In the genomic region with DNA sequence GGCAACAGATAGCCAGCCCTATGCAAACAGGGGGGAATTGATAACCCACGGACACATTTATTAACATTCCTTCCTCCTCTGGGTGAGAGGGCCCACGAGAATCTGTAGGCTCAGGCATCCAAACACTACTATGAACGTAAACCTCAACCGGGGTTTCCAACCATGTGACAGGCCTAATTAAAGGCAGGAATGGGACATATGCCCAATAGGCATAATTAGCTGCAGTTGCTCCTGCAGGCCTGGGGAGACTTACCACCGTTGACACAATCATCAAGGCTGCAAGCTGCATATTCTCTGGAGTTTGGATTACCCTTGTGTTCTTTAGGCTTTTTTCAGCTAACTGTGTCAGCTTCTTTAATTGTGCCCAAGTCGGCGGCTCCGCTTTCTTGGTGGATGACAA, we compare ENCODE assay signal across 23 cellular contexts. TPM values are rescaled to one million over a fixed set of nuclear protein-coding genes. Genes with fewer than 3 reads are reported as not detected.
"Had no signal": no experiment of that assay in that cellular context is flagged by ENCODE, and none has a peak within 500 bp of the region (broad histone marks: within the 10 kb centered on the region; RNA-seq: fewer than 3 reads in every experiment).

No MANE protein-coding gene starts in this region.

- H3K27me3 Mint-ChIP-seq: progenitor cell of endocrine pancreas, type B pancreatic cell had no signal

- H3K4me3 ChIP-seq: dorsolateral prefrontal cortex, heart left ventricle, mucosa of descending colon, ovary, smooth muscle cell, suprapubic skin, thyroid gland, uterus had no signal

- ATAC-seq: heart left ventricle; mucosa of descending colon; natural killer cell; right cardiac atrium; stimulated activated effector memory CD8-positive, alpha-beta T cell treated with anti-CD3 and anti-CD28 coated beads, Interleukin-12 subunit alpha, Interleukin-12 subunit beta, amount 100 ng/mL, for 72 hours; stimulated activated naive CD8-positive, alpha-beta T cell treated with anti-CD3 and anti-CD28 coated beads, Interleukin-15, Interleukin-2, amounts not matched to agents 100 U/mL and 50 U/mL, for 24 hours had no signal

- H3K36me3 Mint-ChIP-seq: natural killer cell; stimulated activated effector memory CD8-positive, alpha-beta T cell treated with anti-CD3 and anti-CD28 coated beads, Interleukin-12 subunit alpha, Interleukin-12 subunit beta, amount 100 ng/mL, for 72 hours; type B pancreatic cell had no signal

- H3K4me1 ChIP-seq: heart left ventricle, suprapubic skin, thyroid gland, uterus had no signal

- H3K9me3 Mint-ChIP-seq: natural killer cell; stimulated activated effector memory CD8-positive, alpha-beta T cell treated with anti-CD3 and anti-CD28 coated beads, Interleukin-12 subunit alpha, Interleukin-12 subunit beta, amount 100 ng/mL, for 72 hours; type B pancreatic cell had no signal

- H3K4me1 Mint-ChIP-seq: natural killer cell, neural crest cell had no signal

- DNase-seq: cortex of kidney; dorsolateral prefrontal cortex; effector CD8-positive, alpha-beta T cell; heart left ventricle; hippocampal formation; kidney glomerular epithelial cell; mucosa of descending colon; natural killer cell; nucleus accumbens; ovary; right cardiac atrium; stimulated activated CD4-positive, alpha-beta T cell treated with anti-CD3 and anti-CD28 coated beads, Interleukin-2, amount 100 ng/mL, for 48 hours; stimulated activated CD8-positive, alpha-beta memory T cell treated with anti-CD3 and anti-CD28 coated beads, Interleukin-4, amount 100 ng/mL, for 48 hours; stimulated activated naive CD8-positive, alpha-beta T cell treated with anti-CD3 and anti-CD28 coated beads, Interleukin-15, Interleukin-2, amounts not matched to agents 100 U/mL and 50 U/mL, for 24 hours; thyroid gland; uterus had no signal

- H3K4me3 Mint-ChIP-seq: natural killer cell; neural crest cell; stimulated activated effector memory CD8-positive, alpha-beta T cell treated with anti-CD3 and anti-CD28 coated beads, Interleukin-12 subunit alpha, Interleukin-12 subunit beta, amount 100 ng/mL, for 72 hours; type B pancreatic cell had no signal

- H3K27me3 ChIP-seq: dorsolateral prefrontal cortex, heart left ventricle, ovary, suprapubic skin, thyroid gland, uterus had no signal

- H3K36me3 ChIP-seq: heart left ventricle, ovary, suprapubic skin, thyroid gland, uterus had no signal

- H3K27ac Mint-ChIP-seq: natural killer cell; progenitor cell of endocrine pancreas; stimulated activated effector memory CD8-positive, alpha-beta T cell treated with anti-CD3 and anti-CD28 coated beads, Interleukin-12 subunit alpha, Interleukin-12 subunit beta, amount 100 ng/mL, for 72 hours; type B pancreatic cell had no signal

- H3K4me2 ChIP-seq: smooth muscle cell had no signal

- H3K27ac ChIP-seq: dorsolateral prefrontal cortex, heart left ventricle, ovary, suprapubic skin, thyroid gland, uterus had no signal

RNA-seq across cellular contexts. Expression of gene GBP1, which starts 22.2 kb away (rescaled TPM):
- total RNA-seq: neural crest cell, progenitor cell of endocrine pancreas had no signal

RNA-seq across cellular contexts. Expression of gene GBP2, which starts 38.7 kb away (rescaled TPM):
- total RNA-seq: frontal cortex, neural crest cell had no signal
